8 cellular contexts compared by ENCODE assay signal in the genomic region with DNA sequence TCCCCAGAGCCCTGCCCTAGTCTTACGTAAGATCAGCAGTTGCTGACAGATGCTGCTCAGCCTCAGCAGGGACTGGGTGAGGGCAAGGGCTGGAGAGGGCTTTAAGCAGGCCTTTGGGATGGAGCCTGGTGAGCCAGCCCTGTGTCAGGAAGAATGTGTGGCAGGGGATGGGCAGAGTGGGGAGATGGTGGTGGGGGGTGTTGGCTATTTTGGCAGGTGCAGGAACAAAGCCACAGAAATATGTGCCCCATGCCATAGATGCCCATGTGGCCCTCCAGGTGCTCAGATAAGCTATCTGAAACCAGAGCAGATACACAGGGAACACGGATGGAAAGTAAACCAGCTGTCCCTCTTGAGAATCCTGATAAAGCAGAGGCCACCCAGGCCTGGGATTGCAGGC.
"Had no signal": no experiment of that assay in that cellular context is flagged by ENCODE, and none has a peak within 500 bp of the region (broad histone marks: within the 10 kb centered on the region; RNA-seq: fewer than 3 reads in every experiment).

No MANE protein-coding gene starts in this region.

- ATAC-seq: GM23338, HepG2 had no signal

- DNase-seq: H9, HCEC 1CT, KBM-7 had no signal

- H3K27ac Mint-ChIP-seq: GM23338, H9, IgD-negative memory B cell had no signal

- H3K27me3 Mint-ChIP-seq: IgD-negative memory B cell had no signal

- H3K4me1 Mint-ChIP-seq: GM23338, H9, IgD-negative memory B cell had no signal

- H3K4me3 Mint-ChIP-seq: GM23338, H9, IgD-negative memory B cell had no signal

- H3K27ac ChIP-seq: HL-60, KMS-11 had no signal

- H3K4me3 ChIP-seq: GM23338 had no signal

- H2AFZ ChIP-seq: GM23338 had no signal

- H3K9ac ChIP-seq: KMS-11 had no signal

- H3K4me2 ChIP-seq: GM23338, KMS-11 had no signal
